Comparison of ENCODE assay signal across 15 cellular contexts in the genomic region with DNA sequence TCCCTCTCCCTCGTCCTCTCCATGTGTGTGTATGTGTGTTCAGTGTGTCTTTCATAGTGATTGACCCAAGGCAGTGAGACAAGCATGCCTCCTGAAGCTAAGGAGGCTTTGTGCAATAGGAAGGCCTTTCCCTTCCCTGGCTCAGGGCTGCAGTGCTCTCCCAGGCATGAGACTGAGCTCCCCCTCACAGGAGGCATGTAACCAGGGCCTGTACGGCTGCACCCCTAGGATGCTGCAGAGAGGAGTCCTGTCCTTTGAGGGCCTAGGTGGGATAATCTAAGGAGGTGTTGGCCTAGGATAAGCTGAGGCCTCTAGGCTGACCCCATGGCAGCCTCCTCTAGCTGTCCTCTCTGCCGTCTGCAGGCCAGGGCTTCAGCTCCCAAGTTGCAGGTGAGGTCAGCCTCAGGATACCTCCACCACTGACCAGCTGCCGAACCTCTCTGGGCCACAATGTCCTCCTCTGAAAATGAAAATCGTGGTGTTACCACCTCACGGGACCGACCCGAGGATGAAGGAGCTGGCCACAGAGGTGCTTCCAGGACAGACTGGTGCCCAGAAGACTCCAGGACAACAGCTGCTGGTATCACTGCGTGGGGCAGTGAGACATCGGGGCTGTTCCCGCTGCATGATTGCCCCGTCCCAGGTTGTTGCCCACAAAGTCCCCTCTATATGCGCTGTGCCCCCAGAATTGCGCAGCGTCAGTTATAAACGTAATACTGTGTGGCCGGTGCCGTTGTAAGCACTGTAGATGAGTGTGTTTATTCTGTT.
A peak's percentile ranks its signal among the peaks of the same experiment; 100 is the strongest.
DNase-seq lines count a peak whose midpoint lies in the region; TF ChIP-seq lines count a peak whose summit lies in the region.
"Had no signal": no experiment of that assay in that cellular context is flagged by ENCODE, and none has a peak within 500 bp of the region (broad histone marks: within the 10 kb centered on the region; RNA-seq: fewer than 3 reads in every experiment).

No MANE protein-coding gene starts in this region.

- BruUV-seq in Caco-2 (replicated peaks; lab: Mats Ljungman, UMichigan), result no TSS peak

- H3K9me3 ChIP-seq in spleen (peaks cover 0 to 7% (median 0%) of the 10 kb centered on the region in 8 donors), uterus (no peaks in the 10 kb centered on the region), Caco-2 (no peaks in the 10 kb centered on the region)

- POLR2A ChIA-PET in Caco-2 (lab: Charles Lee), result no interaction called here

- CTCF ChIA-PET in Caco-2 (lab: Charles Lee), result no interaction called here

- H3K4me3 ChIP-seq in spleen (no peak overlapping the region), uterus (no peak overlapping the region), Caco-2 (ENCODE audit: low read depth, low read length) (no peak overlapping the region)
- H3K4me3 ChIP-seq: BLaER1 treated with 17β-estradiol and CSF1 and Interleukin-3, amounts not matched to agents 10 nM and 100 nM; GM23248; SK-N-MC had no signal

- peaks cover 0 to 97% (median 34%) of the 10 kb centered on the region in 7 donors for H3K27me3 ChIP-seq in spleen (replicated peaks in 1 of 7)
- no peaks in the 10 kb centered on the region for H3K27me3 ChIP-seq in uterus
- H3K27me3 ChIP-seq in Caco-2 (replicated peaks; ENCODE audit: control insufficient read depth, insufficient read depth, low read length), result no peaks in the 10 kb centered on the region
- H3K27me3 ChIP-seq: BLaER1 treated with 17β-estradiol and CSF1 and Interleukin-3, amounts not matched to agents 10 nM and 100 nM had no signal

- 86 to 92% (median 90%) methylated on average over 16 to 18 of the region's 18 CpGs for WGBS in spleen, 5 donors

- H3K36me3 ChIP-seq in spleen, result no peaks in the 10 kb centered on the region
- H3K36me3 ChIP-seq in uterus, result no peaks in the 10 kb centered on the region
- H3K36me3 ChIP-seq in Caco-2 (ENCODE audit: control insufficient read depth, insufficient read depth, low read length), result no peaks in the 10 kb centered on the region
- H3K36me3 ChIP-seq: BLaER1 treated with 17β-estradiol and CSF1 and Interleukin-3, amounts not matched to agents 10 nM and 100 nM had no signal

- H3K4me1 ChIP-seq in spleen (peaks cover 0 to 21% (median 11%) of the 10 kb centered on the region in 6 donors), uterus (no peaks in the 10 kb centered on the region), Caco-2 (no peaks in the 10 kb centered on the region)
- H3K4me1 ChIP-seq: BLaER1 treated with 17β-estradiol and CSF1 and Interleukin-3, amounts not matched to agents 10 nM and 100 nM had no signal

- H3K4me1 Mint-ChIP-seq in Caco-2 (ENCODE audit: low read depth, unreplicated experiment), result no peaks in the 10 kb centered on the region

- H3K9me3 Mint-ChIP-seq in Caco-2 (ENCODE audit: unreplicated experiment), result no peaks in the 10 kb centered on the region

- no peak for TF ChIP-seq CTCF in GM20000 (IDR thresholded peaks at IDR 0.05; ENCODE audit: extremely low read depth, missing control alignments)
- no peak for TF ChIP-seq CTCF in spleen (IDR thresholded peaks at IDR 0.05 in 8 of 11, conservative IDR thresholded peaks at IDR 0.05 in 3 of 11)
- no peak for TF ChIP-seq CTCF in uterus (IDR thresholded peaks at IDR 0.05)
- no peak for TF ChIP-seq CTCF in Caco-2 (IDR thresholded peaks at IDR 0.05; ENCODE audit: insufficient read depth in 1 of 2, low read depth in 1 of 2, low read length in 1 of 2, severe bottlenecking in 1 of 2, unreplicated experiment in 1 of 2)

- H3K36me3 Mint-ChIP-seq in Caco-2 (ENCODE audit: insufficient read depth, unreplicated experiment), result no peaks in the 10 kb centered on the region

- H3K27ac ChIP-seq in spleen (no peak overlapping the region), uterus (no peak overlapping the region)
- H3K27ac ChIP-seq: BLaER1 treated with 17β-estradiol and CSF1 and Interleukin-3, amounts not matched to agents 10 nM and 100 nM; GM23248; SK-N-MC had no signal

- no peak overlapping the region for H3K27ac Mint-ChIP-seq in Caco-2 (ENCODE audit: unreplicated experiment)
- H3K27ac Mint-ChIP-seq: HFFc6 had no signal

- peak; percentile 3 for DNase-seq in GM03348 (ENCODE audit: low spot score)
- DNase-seq in GM20000 (ENCODE audit: low spot score), result peak; percentile 11
- DNase-seq in ecto neural progenitor cell (ENCODE audit: low spot score), result peak; percentile 39
- peak; percentile 42 for DNase-seq in spleen
- no peak for DNase-seq in uterus
- no peak for DNase-seq in kidney tubule cell (ENCODE audit: low spot score)
- DNase-seq in Caco-2, result no peak
- DNase-seq: EL, GM23248, HFFc6, NCI-H1436 treated with DMSO at 0.1 percent for 48 hours, NCI-H226, NCI-H69 had no signal

- TF ChIP-seq POLR2A in spleen (IDR thresholded peaks at IDR 0.05), result no peak
- TF ChIP-seq POLR2A in uterus (IDR thresholded peaks at IDR 0.05), result no peak

- no peak overlapping the region for H3K4me3 Mint-ChIP-seq in Caco-2 (ENCODE audit: unreplicated experiment)
- H3K4me3 Mint-ChIP-seq: HFFc6 had no signal

- intact Hi-C loops in spleen (cut with DNase I; ENCODE audit: low total_unique reads), result no loop called here
- intact Hi-C loops in uterus (cut with DNase I; ENCODE audit: low total_unique reads), result no loop called here
- intact Hi-C loops in Caco-2 (cut with micrococcal nuclease; ENCODE audit: unreplicated experiment), result no loop called here

- H3K27me3 Mint-ChIP-seq in Caco-2 (ENCODE audit: insufficient read depth, unreplicated experiment), result peaks cover 4% of the 10 kb centered on the region

Comparison
In these comparisons a context has a peak if more than half of its experiments do, and no peak if none do; other contexts are left out.
1. DNase-seq: peak in GM03348 (single experiment), GM20000 (single experiment), ecto neural progenitor cell (single experiment) and spleen (single experiment); none in uterus (0 of 2), kidney tubule cell (single experiment) and Caco-2 (0 of 2).